Comparison of ENCODE assay signal across 1 cellular context in the genomic region with DNA sequence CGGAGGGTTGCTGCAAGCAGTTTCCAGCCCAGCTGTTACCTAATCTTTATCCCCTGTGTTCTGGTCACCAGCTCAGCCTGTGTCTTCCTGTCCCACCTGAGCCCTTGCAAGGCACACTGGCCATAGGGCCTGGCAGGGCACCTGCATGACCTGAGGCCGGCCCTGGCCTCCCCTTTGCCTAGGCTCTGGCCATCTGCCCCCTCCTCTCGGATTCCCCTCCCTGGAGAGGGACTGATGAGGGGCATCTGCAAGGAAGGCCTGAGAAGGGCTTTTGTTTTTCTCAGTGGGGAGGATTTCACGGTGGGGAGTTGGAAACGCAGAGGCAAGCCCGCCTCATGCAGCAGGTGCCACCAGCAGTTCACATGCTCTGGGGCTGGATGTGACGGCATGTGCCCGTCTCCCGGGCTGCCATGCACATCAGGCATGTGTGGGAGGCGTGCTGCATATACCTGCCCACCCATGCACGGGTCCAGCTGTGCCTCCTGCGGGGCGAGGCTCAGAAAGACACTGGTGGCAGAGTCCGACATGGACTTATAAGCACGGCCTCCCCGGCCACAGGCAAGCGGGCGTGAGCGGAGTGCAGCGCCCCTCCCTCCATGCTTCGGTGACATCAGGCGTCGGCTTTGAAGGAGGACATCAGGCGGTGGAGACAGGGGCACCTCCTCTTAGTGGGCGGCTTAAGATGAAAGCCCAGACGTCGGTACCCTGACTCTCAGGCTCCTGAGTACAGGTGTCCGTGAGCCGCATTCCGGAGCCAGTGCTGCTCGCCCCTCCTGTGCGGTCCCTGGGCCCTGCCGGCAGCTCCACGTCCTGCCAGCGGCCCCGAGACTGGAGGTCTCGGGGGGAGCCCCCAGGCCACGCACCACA.
TF ChIP-seq lines count a peak whose summit lies in the region.

No MANE protein-coding gene starts in this region.

TF ChIP-seq in H1, 55 proteins besides CTCF, POLR2A, EP300 and RAD21:
- TF ChIP-seq NANOG (IDR thresholded peaks at IDR 0.05; ENCODE audit: insufficient read depth, low read depth, low read length, poor library complexity, severe bottlenecking) = no peak
- TF ChIP-seq JUN (IDR thresholded peaks at IDR 0.05; ENCODE audit: low read depth, low read length) = no peak
